15 cellular contexts compared by ENCODE assay signal in genomic region chr14:102196436-102197230, GRCh38. TPM values are rescaled to one million over a fixed set of nuclear protein-coding genes. Genes with fewer than 3 reads are reported as not detected.
DNase-seq lines count a peak whose midpoint lies in the region; TF ChIP-seq lines count a peak whose summit lies in the region.
"Had no signal": no experiment of that assay in that cellular context is flagged by ENCODE, and none has a peak within 500 bp of the region (broad histone marks: within the 10 kb centered on the region; RNA-seq: fewer than 3 reads in every experiment).

No MANE protein-coding gene starts in this region.

- peaks cover 58% of the 10 kb centered on the region for H3K4me1 Mint-ChIP-seq in brain

- H3K4me3 Mint-ChIP-seq in brain: peak overlapping the region in 1 of 5 experiments; percentile 61

- DNase-seq in activated T-cell treated with anti-CD3 and anti-CD28 coated beads, Interleukin-2, amount 50 U/mL, for 48 hours: peak; percentile 10 to 14
- no peak for DNase-seq in activated T-cell treated with anti-CD3 and anti-CD28 coated beads, Interleukin-2, amount 50 U/mL, for 1 hour
- peak; percentile 71 for DNase-seq in middle frontal gyrus (ENCODE audit: extremely low spot score, low spot score)
- no peak for DNase-seq in central memory CD4-positive, alpha-beta T cell
- no peak for DNase-seq in activated CD4-positive, alpha-beta T cell treated with anti-CD3 and anti-CD28 coated beads, Interleukin-2, amount 50 U/mL, for 48 hours
- DNase-seq in NCI-H446 treated with DMSO at 0.1 percent for 48 hours (lab: John Stamatoyannopoulos, UW): no peak
- DNase-seq: HCEC 1CT; left ventricle myocardium superior; NCI-H2171; stimulated activated CD4-positive, alpha-beta T cell treated with anti-CD3 and anti-CD28 coated beads, Interleukin-12 subunit alpha, Interleukin-12 subunit beta, amount 100 ng/mL, for 4 hours; transverse colon had no signal

- peak overlapping the region in 4 of 5 experiments; percentile 24 to 96 (median 78) for H3K27ac Mint-ChIP-seq in brain

- peaks cover 54% of the 10 kb centered on the region for H3K36me3 Mint-ChIP-seq in brain

- H3K27me3 Mint-ChIP-seq in brain: no peaks in the 10 kb centered on the region

- TF ChIP-seq CTCF in brain (conservative IDR thresholded peaks at IDR 0.05): no peak

- no peaks in the 10 kb centered on the region for H3K9me3 Mint-ChIP-seq in brain

- H3K27ac ChIP-seq in temporal lobe (ENCODE audit: low read depth, low read length): peak overlapping the region; percentile 100
- H3K27ac ChIP-seq: cardiac muscle cell, hepatocyte, transverse colon had no signal

RNA-seq across cellular contexts. Expression of gene WDR20, which starts 56.9 kb away (rescaled TPM):
- 15.6 TPM for polyA plus RNA-seq in brain (ENCODE audit: insufficient read depth, low read depth, low replicate concordance)
- 30.5 TPM for total RNA-seq in temporal lobe

Comparison
In these comparisons a context has a peak if more than half of its experiments do, and no peak if none do; other contexts are left out.
1. DNase-seq: peak in activated T-cell treated with anti-CD3 and anti-CD28 coated beads, Interleukin-2, amount 50 U/mL, for 48 hours (2 of 2) and middle frontal gyrus (single experiment); none in activated T-cell treated with anti-CD3 and anti-CD28 coated beads, Interleukin-2, amount 50 U/mL, for 1 hour (single experiment), central memory CD4-positive, alpha-beta T cell (single experiment), activated CD4-positive, alpha-beta T cell treated with anti-CD3 and anti-CD28 coated beads, Interleukin-2, amount 50 U/mL, for 48 hours (0 of 2) and NCI-H446 treated with DMSO at 0.1 percent for 48 hours (single experiment).